In the genomic region with DNA sequence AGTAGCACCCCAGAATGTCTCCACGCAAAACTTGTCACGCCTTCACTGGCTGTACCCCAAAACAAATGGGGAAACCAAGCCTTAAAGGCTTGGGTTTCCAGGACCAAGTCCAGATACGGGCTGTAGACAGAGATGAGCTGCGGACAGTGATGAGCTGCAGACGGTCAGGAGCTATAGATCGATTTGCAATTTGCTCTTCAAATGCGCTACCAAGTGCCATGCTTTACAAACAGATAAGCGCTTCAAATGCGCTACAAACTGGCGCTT, we compare ENCODE assay signal across 8 cellular contexts. TPM values are rescaled to one million over a fixed set of nuclear protein-coding genes. Genes with fewer than 3 reads are reported as not detected.
DNase-seq lines count a peak whose midpoint lies in the region; ATAC-seq and TF ChIP-seq lines count a peak whose summit lies in the region.

No MANE protein-coding gene starts in this region.

- peaks cover 0 to 43% (median 25%) of the 10 kb centered on the region in 3 donors for H3K27me3 ChIP-seq in stomach

- H3K4me1 ChIP-seq in stomach, result peaks cover 0 to 47% (median 29%) of the 10 kb centered on the region in 4 donors

- peak overlapping the region in 3 of 5 donors; percentile 17 to 85 (median 80) for H3K27ac ChIP-seq in stomach

- peak overlapping the region; percentile 77 for H3K4me3 Mint-ChIP-seq in activated T-helper 17 cell treated with anti-CD3 and anti-CD28 coated beads, Interleukin-2, amount 50 U/mL, for 72 hours
- H3K4me3 Mint-ChIP-seq in immature natural killer cell, result peak overlapping the region; percentile 80 to 91 (median 85)

- TF ChIP-seq CTCF in stomach (IDR thresholded peaks at IDR 0.05), result no peak

- TF ChIP-seq POLR2A in stomach (IDR thresholded peaks at IDR 0.05), result no peak

- H3K27me3 Mint-ChIP-seq in activated T-helper 17 cell treated with anti-CD3 and anti-CD28 coated beads, Interleukin-2, amount 50 U/mL, for 72 hours, result peaks cover 14% of the 10 kb centered on the region
- peaks cover 13 to 29% (median 16%) of the 10 kb centered on the region in 3 donors for H3K27me3 Mint-ChIP-seq in immature natural killer cell (ENCODE audit: low read depth in 3 of 3)

- no peaks in the 10 kb centered on the region for H3K36me3 ChIP-seq in stomach

- no peaks in the 10 kb centered on the region for H3K36me3 Mint-ChIP-seq in activated T-helper 17 cell treated with anti-CD3 and anti-CD28 coated beads, Interleukin-2, amount 50 U/mL, for 72 hours (ENCODE audit: low read depth)
- H3K36me3 Mint-ChIP-seq in immature natural killer cell, result no peaks in the 10 kb centered on the region

- intact Hi-C loops in stomach (cut with DNase I; ENCODE audit: low total_unique reads), result no loop called here

- peak; percentile 9 for DNase-seq in NCI-H2171 (lab: John Stamatoyannopoulos, UW)
- DNase-seq in NCI-H2171 treated with DMSO at 0.1 percent for 48 hours (lab: John Stamatoyannopoulos, UW), result no peak
- DNase-seq in immature natural killer cell, result no peak
- DNase-seq in stomach, result no peak
- no peak for DNase-seq in Kasumi-1 (lab: John Stamatoyannopoulos, UW)
- no peak for DNase-seq in AG08395 (ENCODE audit: low spot score)

- H3K9me3 Mint-ChIP-seq in activated T-helper 17 cell treated with anti-CD3 and anti-CD28 coated beads, Interleukin-2, amount 50 U/mL, for 72 hours, result no peaks in the 10 kb centered on the region
- no peaks in the 10 kb centered on the region for H3K9me3 Mint-ChIP-seq in immature natural killer cell

- WGBS in stomach, 5 donors, result 51 to 72% (median 55%) methylated on average over 10 of the region's 10 CpGs

- peak overlapping the region; percentile 55 to 69 (median 58) for H3K4me3 ChIP-seq in stomach

- no peak for TF ChIP-seq EP300 in stomach (IDR thresholded peaks at IDR 0.05)

- H3K4me1 Mint-ChIP-seq in activated T-helper 17 cell treated with anti-CD3 and anti-CD28 coated beads, Interleukin-2, amount 50 U/mL, for 72 hours, result peaks cover 5% of the 10 kb centered on the region
- H3K4me1 Mint-ChIP-seq in immature natural killer cell, result peaks cover 23 to 27% of the 10 kb centered on the region in 2 donors

- ATAC-seq in activated T-helper 17 cell treated with anti-CD3 and anti-CD28 coated beads, Interleukin-2, amount 50 U/mL, for 72 hours (replicated peaks), result no peak
- no peak for ATAC-seq in HG03432 (IDR thresholded peaks at IDR 0.05; ENCODE audit: unreplicated experiment)

- no peak overlapping the region for H3K27ac Mint-ChIP-seq in activated T-helper 17 cell treated with anti-CD3 and anti-CD28 coated beads, Interleukin-2, amount 50 U/mL, for 72 hours
- peak overlapping the region in 1 of 6 donors; percentile 30 for H3K27ac Mint-ChIP-seq in immature natural killer cell

- peaks cover 0 to 15% (median 5%) of the 10 kb centered on the region in 4 donors for H3K9me3 ChIP-seq in stomach

RNA-seq across cellular contexts. Expression of a gene that starts 0.7 kb away (rescaled TPM):
- total RNA-seq in activated T-helper 17 cell treated with anti-CD3 and anti-CD28 coated beads, Interleukin-2, amount 50 U/mL, for 72 hours, result 1 to 10 TPM in 1 of 2 donors, under 1 TPM in 1; 0.54 to 1.1 TPM
- 1 to 10 TPM in 2 of 3 donors, under 1 TPM in 1; 0.78 to 2.6 (median 2.0) TPM for polyA plus RNA-seq in immature natural killer cell
- total RNA-seq in stomach, result 100 to 1,000 TPM in 2 of 5 donors, 10 to 100 TPM in 3; 66.5 to 142 (median 78.7) TPM
- polyA plus RNA-seq in stomach, result 10 to 100 TPM; 12.0 to 18.9 (median 12.6) TPM

Comparison
In these comparisons a context has a peak if more than half of its experiments do, and no peak if none do; other contexts are left out.
1. RNA of a gene that starts 0.7 kb away (total RNA-seq): 66.5 to 142 TPM in stomach; 0.54 to 1.1 TPM in activated T-helper 17 cell treated with anti-CD3 and anti-CD28 coated beads, Interleukin-2, amount 50 U/mL, for 72 hours; every median in the first group is over 10 times any median in the second.